Comparison of ENCODE assay signal across 1 cellular context in genomic region chr11:72039108-72039850, GRCh38.
TF ChIP-seq lines count a peak whose summit lies in the region.

No MANE protein-coding gene starts in this region.

TF ChIP-seq in H1, 55 proteins besides CTCF, POLR2A, EP300 and RAD21:
- TF ChIP-seq JUN (IDR thresholded peaks at IDR 0.05; ENCODE audit: low read depth, low read length) = no peak
- no peak for TF ChIP-seq NANOG (IDR thresholded peaks at IDR 0.05; ENCODE audit: insufficient read depth, low read depth, low read length, poor library complexity, severe bottlenecking)
- no peak for TF ChIP-seq SIRT6 (IDR thresholded peaks at IDR 0.05; ENCODE audit: low read length)
- TF ChIP-seq TEAD4 (IDR thresholded peaks at IDR 0.05; ENCODE audit: low read depth, low read length) = no peak
- no peak for TF ChIP-seq ASH2L (IDR thresholded peaks at IDR 0.05; ENCODE audit: low read length)
- no peak for TF ChIP-seq POU5F1 (IDR thresholded peaks at IDR 0.05; ENCODE audit: low read depth, low read length)
- no peak for TF ChIP-seq ZNF274 (IDR thresholded peaks at IDR 0.05; ENCODE audit: borderline replicate concordance, extremely low read depth, low read length)
- TF ChIP-seq USF2 (IDR thresholded peaks at IDR 0.05; ENCODE audit: low read length) = no peak
- no peak for TF ChIP-seq HDAC2 (IDR thresholded peaks at IDR 0.05; ENCODE audit: borderline replicate concordance in 1 of 2, low read depth in 2 of 2, low read length in 2 of 2)
